In genomic region chr1:155272466-155273133, GRCh38 we compare ENCODE assay signal across 8 cellular contexts. TPM values are rescaled to one million over a fixed set of nuclear protein-coding genes. Genes with fewer than 3 reads are reported as not detected.
DNase-seq lines count a peak whose midpoint lies in the region; ATAC-seq, FAIRE-seq and TF ChIP-seq lines count a peak whose summit lies in the region.

No MANE protein-coding gene starts in this region.

- H3K9ac ChIP-seq in mammary epithelial cell (ENCODE audit: insufficient read depth, low read length): peak overlapping the region; percentile 64
- H3K9ac ChIP-seq in HepG2 (ENCODE audit: insufficient read depth, low read depth, low read length): peak overlapping the region; percentile 77

- no peaks in the 10 kb centered on the region for H4K20me1 ChIP-seq in mammary epithelial cell (ENCODE audit: insufficient read depth, low read length)
- H4K20me1 ChIP-seq in HepG2 (ENCODE audit: insufficient read depth, low read length): no peaks in the 10 kb centered on the region

- H3K9me3 ChIP-seq in mammary epithelial cell (replicated peaks; ENCODE audit: insufficient read depth, low read length): no peaks in the 10 kb centered on the region
- no peaks in the 10 kb centered on the region for H3K9me3 ChIP-seq in HepG2 (ENCODE audit: low read length)
- H3K9me3 ChIP-seq in thyroid gland: no peaks in the 10 kb centered on the region

- H3K4me2 ChIP-seq in mammary epithelial cell (ENCODE audit: insufficient read depth, low read depth, low read length) (peak overlapping the region; percentile 85), HepG2 (ENCODE audit: low read depth, low read length) (peak overlapping the region; percentile 87)

- H3K79me2 ChIP-seq in mammary epithelial cell (ENCODE audit: insufficient read depth, low read length) (peaks cover 50% of the 10 kb centered on the region), HepG2 (ENCODE audit: insufficient read depth, low read length) (peaks cover 28% of the 10 kb centered on the region)

- CTCF ChIA-PET in mammary epithelial cell (lab: Charles Lee; ENCODE audit: low non-redundant PET) (interaction anchor here (0.6 kb wide), 1 partner anchor 66 kb away, joined by 3 read pairs; no protein-coding TSS in a partner anchor), HepG2 (lab: Yijun Ruan, JAX; ENCODE audit: low intra/inter-chr PET ratio, low total read pairs) (interaction anchor here (1.5 kb wide), 1 partner anchor 22 kb away, joined by 3 read pairs; no protein-coding TSS in a partner anchor)

- TF ChIP-seq EP300 in HepG2 (IDR thresholded peaks at IDR 0.05; ENCODE audit: low read depth in 2 of 2, low read length in 2 of 2): no peak
- TF ChIP-seq EP300 in HepG2 (CRISPR knock-in tag; IDR thresholded peaks at IDR 0.05; ENCODE audit: borderline replicate concordance): no peak

- BruUV-seq in mammary epithelial cell (replicated peaks; lab: Mats Ljungman, UMichigan) (TSS peak; percentile 38), HepG2 (replicated peaks; lab: Mats Ljungman, UMichigan) (TSS peak; percentile 78)

- dilution Hi-C loops in mammary epithelial cell (cut with HindIII; ENCODE audit: low sequenced_read_pairs): no loop called here

- no peak for FAIRE-seq in HepG2 (lab: Jason Lieb, UNC)

- intact Hi-C loops in mammary epithelial cell (cut with micrococcal nuclease): no loop called here
- intact Hi-C loops in HepG2 (cut with micrococcal nuclease; ENCODE audit: unreplicated experiment): no loop called here
- intact Hi-C loops in thyroid gland (cut with DNase I): no loop called here

- TF ChIP-seq POLR2A in HepG2 (IDR thresholded peaks at IDR 0.05; ENCODE audit: insufficient read depth in 1 of 2, low read depth in 2 of 2, low read length in 2 of 2) (0 out of 4 replicates have a peak, but pooled peaks of 1 of the 2 experiments have one; percentile 20), thyroid gland (IDR thresholded peaks at IDR 0.05) (no peak)

- H3K4me3 ChIP-seq in mammary epithelial cell (replicated peaks in 1 of 3; ENCODE audit: insufficient read depth in 1 of 3, low read depth in 2 of 3, low read length in 3 of 3) (peak overlapping the region; percentile 85 to 94 (median 93)), HepG2 (replicated peaks in 1 of 3; ENCODE audit: insufficient read depth in 1 of 3, low read depth in 2 of 3, low read length in 3 of 3) (peak overlapping the region; percentile 83 to 92 (median 84)), thyroid gland (replicated peaks in 1 of 3) (peak overlapping the region; percentile 23 to 96 (median 44))

- DNase-seq in ELR (ENCODE audit: low read depth): peak; percentile 74
- DNase-seq in NCI-H1105 (lab: John Stamatoyannopoulos, UW): peak; percentile 9
- DNase-seq in mammary epithelial cell: peak; percentile 66
- peak; percentile 42 for DNase-seq in HepG2 (ENCODE audit: low spot score)
- no peak for DNase-seq in thyroid gland
- no peak for DNase-seq in stimulated activated CD4-positive, alpha-beta T cell treated with anti-CD3 and anti-CD28 coated beads, Interleukin-4, amount 100 ng/mL, for 1 hour

- TF ChIP-seq RAD21 in HepG2 (CRISPR knock-in tag; IDR thresholded peaks at IDR 0.05): no peak

- POLR2A ChIA-PET in HepG2 (lab: Yijun Ruan, JAX): interaction anchor here (0.7 to 3.3 kb wide), 20 partner anchors 10 to 585 kb away, joined by 3 to 69 read pairs (median 6); partner anchors contain the start of genes ENTREP3, FDPS, GON4L and MTX1

- no peaks in the 10 kb centered on the region for H3K27me3 ChIP-seq in mammary epithelial cell (ENCODE audit: insufficient read depth, low read length)
- H3K27me3 ChIP-seq in HepG2 (ENCODE audit: control insufficient read depth in 1 of 2, insufficient read depth in 2 of 2, low read length in 2 of 2): no peaks in the 10 kb centered on the region; a peak in 1 of 5 replicates
- no peaks in the 10 kb centered on the region for H3K27me3 ChIP-seq in thyroid gland

- H3K36me3 ChIP-seq in mammary epithelial cell (ENCODE audit: insufficient read depth, low read length) (peaks cover 21% of the 10 kb centered on the region), HepG2 (replicated peaks in 1 of 2; ENCODE audit: control insufficient read depth in 1 of 2, insufficient read depth in 2 of 2, low read length in 2 of 2) (peaks cover 14 to 32% of the 10 kb centered on the region in 2 experiments), thyroid gland (peaks cover 32 to 36% of the 10 kb centered on the region in 2 donors)

- in situ Hi-C loops in mammary epithelial cell (cut with MboI; ENCODE audit: low sequenced_read_pairs in 2 of 2): no loop called here
- in situ Hi-C loops in HepG2 (cut with HindIII; ENCODE audit: extremely low pct_ligation_motif_present, low pct_unique_long_range_greater_than_20kb): no loop called here

- TF ChIP-seq CTCF in mammary epithelial cell (conservative IDR thresholded peaks at IDR 0.05 in 1 of 2, IDR thresholded peaks at IDR 0.05 in 1 of 2; ENCODE audit: extremely low read depth in 1 of 2, insufficient read depth in 1 of 2, low read depth in 1 of 2, low read length in 2 of 2) (no peak), HepG2 (CRISPR knock-in tag; IDR thresholded peaks at IDR 0.05) (no peak), thyroid gland (IDR thresholded peaks at IDR 0.05) (no peak)

- H2AFZ ChIP-seq in mammary epithelial cell (ENCODE audit: low read depth, low read length) (peak overlapping the region; percentile 89), HepG2 (ENCODE audit: low read length) (no peak overlapping the region)

- ATAC-seq in HepG2 (peak; percentile 24), HG03135 (IDR thresholded peaks at IDR 0.05; ENCODE audit: unreplicated experiment) (no peak), HG03354 (IDR thresholded peaks at IDR 0.05; ENCODE audit: poor library complexity, severe bottlenecking, unreplicated experiment) (no peak)

- H3K4me1 ChIP-seq in mammary epithelial cell (ENCODE audit: insufficient read depth, low read length): peaks cover 10% of the 10 kb centered on the region
- peaks cover 47% of the 10 kb centered on the region for H3K4me1 ChIP-seq in HepG2 (ENCODE audit: insufficient read depth, low read length)
- H3K4me1 ChIP-seq in thyroid gland: peaks cover 11 to 15% of the 10 kb centered on the region in 2 donors

- H3K27ac ChIP-seq in mammary epithelial cell (ENCODE audit: insufficient read depth, low read depth, low read length) (peak overlapping the region; percentile 26), HepG2 (ENCODE audit: extremely low read length, insufficient read depth, low read length) (peak overlapping the region; percentile 82), thyroid gland (peak overlapping the region; percentile 81 to 93 (median 90))

- under 1% methylated on average over 10 of the region's 15 CpGs for WGBS in mammary epithelial cell (ENCODE audit: low coverage, missing lambda C conversion rate)
- WGBS in HepG2 (ENCODE audit: low lambda C conversion rate): 12% methylated on average over 15 of the region's 15 CpGs
- WGBS in thyroid gland, 2 donors: 10 to 13% methylated on average over 15 of the region's 15 CpGs

RNA-seq across cellular contexts. Expression of gene CLK2, which starts 0.7 kb away (rescaled TPM):
- total RNA-seq in mammary epithelial cell: 10 to 100 TPM; 21.5 to 41.5 TPM
- 36.1 TPM for polyA plus RNA-seq in mammary epithelial cell
- polyA minus RNA-seq in mammary epithelial cell: 93.7 TPM
- 10.1 and 20.1 TPM in 2 replicates for total RNA-seq in HepG2 (2016; rRNA removed; fragmentation: Illumina TruSeq; extraction: Trizol)
- total RNA-seq in HepG2 (2016; cell fraction: cytosol; rRNA removed; fragmentation: Illumina TruSeq; extraction: Trizol; ENCODE audit: low read depth): 8.5 and 11.8 TPM in 2 replicates
- 10.6 and 19.2 TPM in 2 replicates for total RNA-seq in HepG2 (2016; cell fraction: insoluble cytoplasmic fraction; rRNA removed; fragmentation: Illumina TruSeq; extraction: Trizol)
- total RNA-seq in HepG2 (2016; cell fraction: membrane; rRNA removed; fragmentation: Illumina TruSeq; extraction: Trizol): 9.3 and 12.0 TPM in 2 replicates
- 23.9 and 32.6 TPM in 2 replicates for total RNA-seq in HepG2 (2016; cell fraction: nucleus; rRNA removed; fragmentation: Illumina TruSeq; extraction: Trizol)
- 73.5 and 74.0 TPM in 2 replicates for polyA plus RNA-seq in HepG2 (2011; rRNA removed)
- 23.9 and 24.4 TPM in 2 replicates for polyA plus RNA-seq in HepG2 (2011; cell fraction: cytosol; rRNA removed)
- 317 and 392 TPM in 2 replicates for polyA plus RNA-seq in HepG2 (2011; cell fraction: nucleus; rRNA removed)
- 31.3 and 32.7 TPM in 2 replicates for polyA plus RNA-seq in HepG2 (2012)
- polyA plus RNA-seq in HepG2 (2016; cell fraction: cytosol; fragmentation: Illumina TruSeq; extraction: Trizol; ENCODE audit: low read depth): 3.0 and 3.3 TPM in 2 replicates
- polyA plus RNA-seq in HepG2 (2016; cell fraction: insoluble cytoplasmic fraction; fragmentation: Illumina TruSeq; extraction: Trizol; ENCODE audit: low read depth): 15.8 and 17.9 TPM in 2 replicates
- 7.6 TPM in 2 replicates for polyA plus RNA-seq in HepG2 (2016; cell fraction: membrane; fragmentation: Illumina TruSeq; extraction: Trizol; ENCODE audit: low read depth)
- polyA plus RNA-seq in HepG2 (2016; cell fraction: nucleus; fragmentation: Illumina TruSeq; extraction: Trizol; ENCODE audit: insufficient read depth, low read depth): 110 and 120 TPM in 2 replicates
- polyA minus RNA-seq in HepG2 (2011; rRNA and poly(A)+ RNA removed; ENCODE audit: low replicate concordance): 47.2 and 97.7 TPM in 2 replicates
- 12.4 and 13.9 TPM in 2 replicates for polyA minus RNA-seq in HepG2 (2011; cell fraction: cytosol; rRNA and poly(A)+ RNA removed)
- 94.1 and 94.6 TPM in 2 replicates for polyA minus RNA-seq in HepG2 (2011; cell fraction: nucleus; rRNA and poly(A)+ RNA removed)
- total RNA-seq in thyroid gland: 10 to 100 TPM; 40.0 to 61.6 (median 56.2) TPM

RNA-seq across cellular contexts. Expression of gene HCN3, which starts 4.7 kb away (rescaled TPM):
- 1 to 10 TPM; 1.3 to 4.8 TPM for total RNA-seq in mammary epithelial cell
- 3.0 TPM for polyA plus RNA-seq in mammary epithelial cell
- 10.3 TPM for polyA minus RNA-seq in mammary epithelial cell
- total RNA-seq in HepG2 (2016; rRNA removed; fragmentation: Illumina TruSeq; extraction: Trizol): 1.3 and 2.4 TPM in 2 replicates
- 0.44 and 0.51 TPM in 2 replicates for total RNA-seq in HepG2 (2016; cell fraction: cytosol; rRNA removed; fragmentation: Illumina TruSeq; extraction: Trizol; ENCODE audit: low read depth)
- 0.77 and 3.4 TPM in 2 replicates for total RNA-seq in HepG2 (2016; cell fraction: insoluble cytoplasmic fraction; rRNA removed; fragmentation: Illumina TruSeq; extraction: Trizol)
- total RNA-seq in HepG2 (2016; cell fraction: membrane; rRNA removed; fragmentation: Illumina TruSeq; extraction: Trizol): 0.74 and 0.96 TPM in 2 replicates
- total RNA-seq in HepG2 (2016; cell fraction: nucleus; rRNA removed; fragmentation: Illumina TruSeq; extraction: Trizol): 5.8 and 5.9 TPM in 2 replicates
- 10.2 and 15.0 TPM in 2 replicates for polyA plus RNA-seq in HepG2 (2011; rRNA removed)
- polyA plus RNA-seq in HepG2 (2011; cell fraction: cytosol; rRNA removed): 3.4 and 4.0 TPM in 2 replicates
- 55.6 and 56.4 TPM in 2 replicates for polyA plus RNA-seq in HepG2 (2011; cell fraction: nucleus; rRNA removed)
- polyA plus RNA-seq in HepG2 (2012): 6.1 and 7.0 TPM in 2 replicates
- 0.40 TPM in 2 replicates for polyA plus RNA-seq in HepG2 (2016; cell fraction: cytosol; fragmentation: Illumina TruSeq; extraction: Trizol; ENCODE audit: low read depth)
- polyA plus RNA-seq in HepG2 (2016; cell fraction: insoluble cytoplasmic fraction; fragmentation: Illumina TruSeq; extraction: Trizol; ENCODE audit: low read depth): 1.1 and 1.3 TPM in 2 replicates
- polyA plus RNA-seq in HepG2 (2016; cell fraction: membrane; fragmentation: Illumina TruSeq; extraction: Trizol; ENCODE audit: low read depth): 0.72 and 0.85 TPM in 2 replicates
- polyA plus RNA-seq in HepG2 (2016; cell fraction: nucleus; fragmentation: Illumina TruSeq; extraction: Trizol; ENCODE audit: insufficient read depth, low read depth): 18.6 and 19.5 TPM in 2 replicates
- polyA minus RNA-seq in HepG2 (2011; rRNA and poly(A)+ RNA removed; ENCODE audit: low replicate concordance): 17.8 and 35.4 TPM in 2 replicates
- 1.4 and 3.0 TPM in 2 replicates for polyA minus RNA-seq in HepG2 (2011; cell fraction: cytosol; rRNA and poly(A)+ RNA removed)
- polyA minus RNA-seq in HepG2 (2011; cell fraction: nucleus; rRNA and poly(A)+ RNA removed): 8.8 and 11.3 TPM in 2 replicates
- 1 to 10 TPM; 1.5 to 2.9 (median 2.2) TPM for total RNA-seq in thyroid gland

RNA-seq across cellular contexts. Expression of gene SCAMP3, which starts 10.4 kb away (rescaled TPM):
- total RNA-seq in mammary epithelial cell (10 to 100 TPM; 36.7 to 57.7 TPM), HepG2 (2016; rRNA removed; fragmentation: Illumina TruSeq; extraction: Trizol) (27.0 and 46.8 TPM in 2 replicates), thyroid gland (10 to 100 TPM; 51.9 to 73.5 (median 62.7) TPM)
- polyA plus RNA-seq in mammary epithelial cell (90.5 TPM), HepG2 (2011; rRNA removed) (83.3 and 92.5 TPM in 2 replicates)
- polyA minus RNA-seq in mammary epithelial cell: 75.5 TPM
- total RNA-seq in HepG2 (2016; cell fraction: cytosol; rRNA removed; fragmentation: Illumina TruSeq; extraction: Trizol; ENCODE audit: low read depth): 16.4 and 20.0 TPM in 2 replicates
- 29.6 and 44.4 TPM in 2 replicates for total RNA-seq in HepG2 (2016; cell fraction: insoluble cytoplasmic fraction; rRNA removed; fragmentation: Illumina TruSeq; extraction: Trizol)
- total RNA-seq in HepG2 (2016; cell fraction: membrane; rRNA removed; fragmentation: Illumina TruSeq; extraction: Trizol): 22.9 and 28.4 TPM in 2 replicates
- 37.1 and 38.5 TPM in 2 replicates for total RNA-seq in HepG2 (2016; cell fraction: nucleus; rRNA removed; fragmentation: Illumina TruSeq; extraction: Trizol)
- polyA plus RNA-seq in HepG2 (2011; cell fraction: cytosol; rRNA removed): 94.5 and 95.0 TPM in 2 replicates
- 74.3 and 75.6 TPM in 2 replicates for polyA plus RNA-seq in HepG2 (2011; cell fraction: nucleus; rRNA removed)
- polyA plus RNA-seq in HepG2 (2012): 30.4 and 37.1 TPM in 2 replicates
- polyA plus RNA-seq in HepG2 (2016; cell fraction: cytosol; fragmentation: Illumina TruSeq; extraction: Trizol; ENCODE audit: low read depth): 28.3 and 28.6 TPM in 2 replicates
- polyA plus RNA-seq in HepG2 (2016; cell fraction: insoluble cytoplasmic fraction; fragmentation: Illumina TruSeq; extraction: Trizol; ENCODE audit: low read depth): 45.8 and 52.3 TPM in 2 replicates
- polyA plus RNA-seq in HepG2 (2016; cell fraction: membrane; fragmentation: Illumina TruSeq; extraction: Trizol; ENCODE audit: low read depth): 37.1 and 38.2 TPM in 2 replicates
- 82.5 and 83.5 TPM in 2 replicates for polyA plus RNA-seq in HepG2 (2016; cell fraction: nucleus; fragmentation: Illumina TruSeq; extraction: Trizol; ENCODE audit: insufficient read depth, low read depth)
- polyA minus RNA-seq in HepG2 (2011; rRNA and poly(A)+ RNA removed; ENCODE audit: low replicate concordance): 118 and 271 TPM in 2 replicates
- polyA minus RNA-seq in HepG2 (2011; cell fraction: cytosol; rRNA and poly(A)+ RNA removed): 33.3 and 39.4 TPM in 2 replicates
- polyA minus RNA-seq in HepG2 (2011; cell fraction: nucleus; rRNA and poly(A)+ RNA removed): 16.9 and 21.4 TPM in 2 replicates

RNA-seq across cellular contexts. Expression of gene ENTREP3, which starts 17.3 kb away (rescaled TPM):
- total RNA-seq in mammary epithelial cell (10 to 100 TPM; 10.0 to 66.1 TPM), HepG2 (2016; rRNA removed; fragmentation: Illumina TruSeq; extraction: Trizol) (4.1 and 6.2 TPM in 2 replicates), thyroid gland (10 to 100 TPM in 1 of 4 donors, 1 to 10 TPM in 3; 5.6 to 12.0 (median 7.8) TPM)
- polyA plus RNA-seq in mammary epithelial cell (18.4 TPM), HepG2 (2011; rRNA removed) (9.9 and 11.9 TPM in 2 replicates)
- 73.9 TPM for polyA minus RNA-seq in mammary epithelial cell
- total RNA-seq in HepG2 (2016; cell fraction: cytosol; rRNA removed; fragmentation: Illumina TruSeq; extraction: Trizol; ENCODE audit: low read depth): 3.6 and 4.8 TPM in 2 replicates
- total RNA-seq in HepG2 (2016; cell fraction: insoluble cytoplasmic fraction; rRNA removed; fragmentation: Illumina TruSeq; extraction: Trizol): 3.2 and 5.5 TPM in 2 replicates
- total RNA-seq in HepG2 (2016; cell fraction: membrane; rRNA removed; fragmentation: Illumina TruSeq; extraction: Trizol): 12.9 and 13.0 TPM in 2 replicates
- total RNA-seq in HepG2 (2016; cell fraction: nucleus; rRNA removed; fragmentation: Illumina TruSeq; extraction: Trizol): 6.9 and 8.6 TPM in 2 replicates
- polyA plus RNA-seq in HepG2 (2011; cell fraction: cytosol; rRNA removed): 7.8 and 10.3 TPM in 2 replicates
- 18.3 and 21.0 TPM in 2 replicates for polyA plus RNA-seq in HepG2 (2011; cell fraction: nucleus; rRNA removed)
- polyA plus RNA-seq in HepG2 (2012): 18.4 and 22.0 TPM in 2 replicates
- 22.1 and 24.0 TPM in 2 replicates for polyA plus RNA-seq in HepG2 (2016; cell fraction: cytosol; fragmentation: Illumina TruSeq; extraction: Trizol; ENCODE audit: low read depth)
- polyA plus RNA-seq in HepG2 (2016; cell fraction: insoluble cytoplasmic fraction; fragmentation: Illumina TruSeq; extraction: Trizol; ENCODE audit: low read depth): 19.7 and 25.6 TPM in 2 replicates
- 49.9 and 57.1 TPM in 2 replicates for polyA plus RNA-seq in HepG2 (2016; cell fraction: membrane; fragmentation: Illumina TruSeq; extraction: Trizol; ENCODE audit: low read depth)
- polyA plus RNA-seq in HepG2 (2016; cell fraction: nucleus; fragmentation: Illumina TruSeq; extraction: Trizol; ENCODE audit: insufficient read depth, low read depth): 28.1 and 33.5 TPM in 2 replicates
- polyA minus RNA-seq in HepG2 (2011; rRNA and poly(A)+ RNA removed; ENCODE audit: low replicate concordance): 7.5 and 12.8 TPM in 2 replicates
- polyA minus RNA-seq in HepG2 (2011; cell fraction: cytosol; rRNA and poly(A)+ RNA removed): 8.1 and 9.3 TPM in 2 replicates
- polyA minus RNA-seq in HepG2 (2011; cell fraction: nucleus; rRNA and poly(A)+ RNA removed): 3.7 and 4.4 TPM in 2 replicates

RNA-seq across cellular contexts. Expression of gene PKLR, which starts 28.6 kb away (rescaled TPM):
- total RNA-seq in mammary epithelial cell (not detected), HepG2 (2016; rRNA removed; fragmentation: Illumina TruSeq; extraction: Trizol) (10.3 and 13.6 TPM in 2 replicates), thyroid gland (not detected)
- polyA plus RNA-seq in mammary epithelial cell (0.02 TPM), HepG2 (2011; rRNA removed) (29.3 and 43.2 TPM in 2 replicates)
- not detected for polyA minus RNA-seq in mammary epithelial cell
- total RNA-seq in HepG2 (2016; cell fraction: cytosol; rRNA removed; fragmentation: Illumina TruSeq; extraction: Trizol; ENCODE audit: low read depth): 0.51 and 0.79 TPM in 2 replicates
- 10.0 and 10.3 TPM in 2 replicates for total RNA-seq in HepG2 (2016; cell fraction: insoluble cytoplasmic fraction; rRNA removed; fragmentation: Illumina TruSeq; extraction: Trizol)
- total RNA-seq in HepG2 (2016; cell fraction: membrane; rRNA removed; fragmentation: Illumina TruSeq; extraction: Trizol): 2.4 and 2.7 TPM in 2 replicates
- 5.1 and 8.0 TPM in 2 replicates for total RNA-seq in HepG2 (2016; cell fraction: nucleus; rRNA removed; fragmentation: Illumina TruSeq; extraction: Trizol)
- polyA plus RNA-seq in HepG2 (2011; cell fraction: cytosol; rRNA removed): 26.7 and 30.1 TPM in 2 replicates
- polyA plus RNA-seq in HepG2 (2011; cell fraction: nucleus; rRNA removed): 35.4 and 48.8 TPM in 2 replicates
- 29.8 and 32.5 TPM in 2 replicates for polyA plus RNA-seq in HepG2 (2012)
- polyA plus RNA-seq in HepG2 (2016; cell fraction: cytosol; fragmentation: Illumina TruSeq; extraction: Trizol; ENCODE audit: low read depth): 0.97 and 1.0 TPM in 2 replicates
- 13.3 and 16.3 TPM in 2 replicates for polyA plus RNA-seq in HepG2 (2016; cell fraction: insoluble cytoplasmic fraction; fragmentation: Illumina TruSeq; extraction: Trizol; ENCODE audit: low read depth)
- 2.9 and 3.0 TPM in 2 replicates for polyA plus RNA-seq in HepG2 (2016; cell fraction: membrane; fragmentation: Illumina TruSeq; extraction: Trizol; ENCODE audit: low read depth)
- 10.7 and 11.1 TPM in 2 replicates for polyA plus RNA-seq in HepG2 (2016; cell fraction: nucleus; fragmentation: Illumina TruSeq; extraction: Trizol; ENCODE audit: insufficient read depth, low read depth)
- polyA minus RNA-seq in HepG2 (2011; rRNA and poly(A)+ RNA removed; ENCODE audit: low replicate concordance): 0.16 and 52.2 TPM in 2 replicates
- polyA minus RNA-seq in HepG2 (2011; cell fraction: cytosol; rRNA and poly(A)+ RNA removed): 14.6 and 19.0 TPM in 2 replicates
- 9.5 and 15.8 TPM in 2 replicates for polyA minus RNA-seq in HepG2 (2011; cell fraction: nucleus; rRNA and poly(A)+ RNA removed)

Comparison
In these comparisons a context has a peak if more than half of its experiments do, and no peak if none do; other contexts are left out.
1. DNase-seq: peak in ELR (single experiment), NCI-H1105 (single experiment), mammary epithelial cell (single experiment) and HepG2 (single experiment); none in thyroid gland (0 of 2) and stimulated activated CD4-positive, alpha-beta T cell treated with anti-CD3 and anti-CD28 coated beads, Interleukin-4, amount 100 ng/mL, for 1 hour (single experiment).
2. H3K27ac ChIP-seq: peak in every context shown above with its lines; median percentile 90 in thyroid gland; 82 in HepG2; 26 in mammary epithelial cell.
3. Peak in every context shown above with its lines, with median percentiles within 50 percentile points of each other: H3K4me3 ChIP-seq.